In the genomic region with DNA sequence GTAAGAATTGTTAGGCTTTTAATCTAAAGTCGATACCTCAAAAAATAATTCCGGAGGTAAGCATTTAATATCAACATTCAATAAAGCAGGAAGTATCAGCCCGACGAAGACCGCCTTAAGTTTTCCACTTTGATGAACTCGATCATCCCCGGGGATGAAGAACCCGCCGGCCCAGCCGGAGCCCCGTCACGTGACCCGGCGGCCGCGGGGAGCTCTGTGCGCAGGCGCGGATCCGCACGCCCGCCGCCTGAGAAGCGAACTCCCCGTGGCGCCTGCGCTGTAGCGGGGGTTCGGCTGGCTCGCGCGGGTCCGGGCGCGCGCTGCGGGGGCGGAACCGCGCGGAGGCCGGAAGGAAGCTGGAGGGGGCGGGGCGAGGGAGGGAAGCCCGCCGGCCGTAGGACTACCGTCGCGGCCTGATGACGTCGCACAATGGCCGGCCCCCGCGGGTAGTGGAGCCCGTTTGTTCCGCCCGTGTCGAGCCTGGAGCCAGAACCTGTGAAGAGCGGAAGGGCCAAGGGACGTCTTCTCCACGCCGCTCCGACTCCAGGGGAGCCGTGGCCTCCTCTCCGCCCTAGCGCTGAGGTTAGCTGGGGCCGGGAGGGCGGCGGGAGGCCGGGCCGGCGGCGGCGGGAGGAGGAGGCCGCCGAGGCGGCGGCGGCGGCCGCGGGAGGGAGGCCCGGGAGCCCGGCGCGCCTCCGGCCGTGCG, we compare ENCODE assay signal across 1 cellular context.
TF ChIP-seq lines count a peak whose summit lies in the region.

A gene (plus strand): TSS at position 419 of the 706 bp plus-strand sequence. CDS start 6,721 bp downstream, outside the sequence.

TF ChIP-seq in HepG2, 621 proteins besides CTCF, POLR2A, EP300 and RAD21 (continued from another document and continues in another):
- TF ChIP-seq, protein P1, sequence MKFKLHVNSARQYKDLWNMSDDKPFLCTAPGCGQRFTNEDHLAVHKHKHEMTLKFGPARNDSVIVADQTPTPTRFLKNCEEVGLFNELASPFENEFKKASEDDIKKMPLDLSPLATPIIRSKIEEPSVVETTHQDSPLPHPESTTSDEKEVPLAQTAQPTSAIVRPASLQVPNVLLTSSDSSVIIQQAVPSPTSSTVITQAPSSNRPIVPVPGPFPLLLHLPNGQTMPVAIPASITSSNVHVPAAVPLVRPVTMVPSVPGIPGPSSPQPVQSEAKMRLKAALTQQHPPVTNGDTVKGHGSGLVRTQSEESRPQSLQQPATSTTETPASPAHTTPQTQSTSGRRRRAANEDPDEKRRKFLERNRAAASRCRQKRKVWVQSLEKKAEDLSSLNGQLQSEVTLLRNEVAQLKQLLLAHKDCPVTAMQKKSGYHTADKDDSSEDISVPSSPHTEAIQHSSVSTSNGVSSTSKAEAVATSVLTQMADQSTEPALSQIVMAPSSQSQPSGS (CRISPR knock-in tag; IDR thresholded peaks at IDR 0.05) = peak; percentile 67; the same call in 1 of the 2 replicates
- TF ChIP-seq, protein P2, sequence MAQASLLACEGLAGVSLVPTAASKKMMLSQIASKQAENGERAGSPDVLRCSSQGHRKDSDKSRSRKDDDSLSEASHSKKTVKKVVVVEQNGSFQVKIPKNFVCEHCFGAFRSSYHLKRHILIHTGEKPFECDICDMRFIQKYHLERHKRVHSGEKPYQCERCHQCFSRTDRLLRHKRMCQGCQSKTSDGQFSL (CRISPR knock-in tag; IDR thresholded peaks at IDR 0.05) = peak; percentile 58; the same call in 1 of the 2 replicates
- TF ChIP-seq ZNF350 (CRISPR knock-in tag; IDR thresholded peaks at IDR 0.05; ENCODE audit: borderline replicate concordance, low read depth) (no peak), FOXK1 (CRISPR knock-in tag; IDR thresholded peaks at IDR 0.05; ENCODE audit: borderline replicate concordance, low read depth) (peak; percentile 93; the same call in 1 of the 2 replicates), CCAR2 (optimal IDR thresholded peaks at IDR 0.05; ENCODE audit: low read depth, low read length) (no peak), EEA1 (CRISPR knock-in tag; IDR thresholded peaks at IDR 0.05; ENCODE audit: borderline replicate concordance) (no peak; the same call in 1 of the 2 replicates), ZNF30 (CRISPR knock-in tag; IDR thresholded peaks at IDR 0.05) (no peak), ONECUT2 (CRISPR knock-in tag; IDR thresholded peaks at IDR 0.05) (no peak), CHCHD3 (CRISPR knock-in tag; IDR thresholded peaks at IDR 0.05) (no peak), SETDB1 (CRISPR knock-in tag; IDR thresholded peaks at IDR 0.05; ENCODE audit: borderline replicate concordance) (no peak), TAF15 (IDR thresholded peaks at IDR 0.05; ENCODE audit: low read depth, low read length, poor library complexity, severe bottlenecking) (peak; percentile 73), NFRKB (IDR thresholded peaks at IDR 0.05) (no peak), TBX3 (IDR thresholded peaks at IDR 0.05; ENCODE audit: borderline replicate concordance) (no peak), ZNF33B (CRISPR knock-in tag; IDR thresholded peaks at IDR 0.05) (no peak; the same call in 1 of the 2 replicates), EED (CRISPR knock-in tag; IDR thresholded peaks at IDR 0.05) (0 out of 2 replicates have a peak, but pooled peaks have one; percentile 16), MTA1 (CRISPR knock-in tag; IDR thresholded peaks at IDR 0.05; ENCODE audit: borderline replicate concordance) (no peak), ZNF382 (CRISPR knock-in tag; IDR thresholded peaks at IDR 0.05; ENCODE audit: borderline replicate concordance) (no peak), MED1 (CRISPR knock-in tag; IDR thresholded peaks at IDR 0.05) (peak; percentile 80), NR2F6 (IDR thresholded peaks at IDR 0.05) (no peak), NR2F6 (CRISPR knock-in tag; IDR thresholded peaks at IDR 0.05) (peak; percentile 25; the same call in 1 of the 2 replicates), SATB2 (CRISPR knock-in tag; IDR thresholded peaks at IDR 0.05) (no peak), ZNF782 (CRISPR knock-in tag; IDR thresholded peaks at IDR 0.05; ENCODE audit: borderline replicate concordance) (no peak)
- TF ChIP-seq, protein P3, sequence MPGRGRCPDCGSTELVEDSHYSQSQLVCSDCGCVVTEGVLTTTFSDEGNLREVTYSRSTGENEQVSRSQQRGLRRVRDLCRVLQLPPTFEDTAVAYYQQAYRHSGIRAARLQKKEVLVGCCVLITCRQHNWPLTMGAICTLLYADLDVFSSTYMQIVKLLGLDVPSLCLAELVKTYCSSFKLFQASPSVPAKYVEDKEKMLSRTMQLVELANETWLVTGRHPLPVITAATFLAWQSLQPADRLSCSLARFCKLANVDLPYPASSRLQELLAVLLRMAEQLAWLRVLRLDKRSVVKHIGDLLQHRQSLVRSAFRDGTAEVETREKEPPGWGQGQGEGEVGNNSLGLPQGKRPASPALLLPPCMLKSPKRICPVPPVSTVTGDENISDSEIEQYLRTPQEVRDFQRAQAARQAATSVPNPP (CRISPR knock-in tag; IDR thresholded peaks at IDR 0.05) = no peak
- TF ChIP-seq, protein P4, sequence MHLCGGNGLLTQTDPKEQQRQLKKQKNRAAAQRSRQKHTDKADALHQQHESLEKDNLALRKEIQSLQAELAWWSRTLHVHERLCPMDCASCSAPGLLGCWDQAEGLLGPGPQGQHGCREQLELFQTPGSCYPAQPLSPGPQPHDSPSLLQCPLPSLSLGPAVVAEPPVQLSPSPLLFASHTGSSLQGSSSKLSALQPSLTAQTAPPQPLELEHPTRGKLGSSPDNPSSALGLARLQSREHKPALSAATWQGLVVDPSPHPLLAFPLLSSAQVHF (CRISPR knock-in tag; IDR thresholded peaks at IDR 0.05) = no peak
- TF ChIP-seq, protein P5, sequence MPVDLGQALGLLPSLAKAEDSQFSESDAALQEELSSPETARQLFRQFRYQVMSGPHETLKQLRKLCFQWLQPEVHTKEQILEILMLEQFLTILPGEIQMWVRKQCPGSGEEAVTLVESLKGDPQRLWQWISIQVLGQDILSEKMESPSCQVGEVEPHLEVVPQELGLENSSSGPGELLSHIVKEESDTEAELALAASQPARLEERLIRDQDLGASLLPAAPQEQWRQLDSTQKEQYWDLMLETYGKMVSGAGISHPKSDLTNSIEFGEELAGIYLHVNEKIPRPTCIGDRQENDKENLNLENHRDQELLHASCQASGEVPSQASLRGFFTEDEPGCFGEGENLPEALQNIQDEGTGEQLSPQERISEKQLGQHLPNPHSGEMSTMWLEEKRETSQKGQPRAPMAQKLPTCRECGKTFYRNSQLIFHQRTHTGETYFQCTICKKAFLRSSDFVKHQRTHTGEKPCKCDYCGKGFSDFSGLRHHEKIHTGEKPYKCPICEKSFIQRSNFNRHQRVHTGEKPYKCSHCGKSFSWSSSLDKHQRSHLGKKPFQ (CRISPR knock-in tag; IDR thresholded peaks at IDR 0.05; ENCODE audit: insufficient replicate concordance) = no peak
- TF ChIP-seq, protein P6, sequence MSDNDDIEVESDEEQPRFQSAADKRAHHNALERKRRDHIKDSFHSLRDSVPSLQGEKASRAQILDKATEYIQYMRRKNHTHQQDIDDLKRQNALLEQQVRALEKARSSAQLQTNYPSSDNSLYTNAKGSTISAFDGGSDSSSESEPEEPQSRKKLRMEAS (IDR thresholded peaks at IDR 0.05) = peak; percentile 75
- TF ChIP-seq, protein P7, sequence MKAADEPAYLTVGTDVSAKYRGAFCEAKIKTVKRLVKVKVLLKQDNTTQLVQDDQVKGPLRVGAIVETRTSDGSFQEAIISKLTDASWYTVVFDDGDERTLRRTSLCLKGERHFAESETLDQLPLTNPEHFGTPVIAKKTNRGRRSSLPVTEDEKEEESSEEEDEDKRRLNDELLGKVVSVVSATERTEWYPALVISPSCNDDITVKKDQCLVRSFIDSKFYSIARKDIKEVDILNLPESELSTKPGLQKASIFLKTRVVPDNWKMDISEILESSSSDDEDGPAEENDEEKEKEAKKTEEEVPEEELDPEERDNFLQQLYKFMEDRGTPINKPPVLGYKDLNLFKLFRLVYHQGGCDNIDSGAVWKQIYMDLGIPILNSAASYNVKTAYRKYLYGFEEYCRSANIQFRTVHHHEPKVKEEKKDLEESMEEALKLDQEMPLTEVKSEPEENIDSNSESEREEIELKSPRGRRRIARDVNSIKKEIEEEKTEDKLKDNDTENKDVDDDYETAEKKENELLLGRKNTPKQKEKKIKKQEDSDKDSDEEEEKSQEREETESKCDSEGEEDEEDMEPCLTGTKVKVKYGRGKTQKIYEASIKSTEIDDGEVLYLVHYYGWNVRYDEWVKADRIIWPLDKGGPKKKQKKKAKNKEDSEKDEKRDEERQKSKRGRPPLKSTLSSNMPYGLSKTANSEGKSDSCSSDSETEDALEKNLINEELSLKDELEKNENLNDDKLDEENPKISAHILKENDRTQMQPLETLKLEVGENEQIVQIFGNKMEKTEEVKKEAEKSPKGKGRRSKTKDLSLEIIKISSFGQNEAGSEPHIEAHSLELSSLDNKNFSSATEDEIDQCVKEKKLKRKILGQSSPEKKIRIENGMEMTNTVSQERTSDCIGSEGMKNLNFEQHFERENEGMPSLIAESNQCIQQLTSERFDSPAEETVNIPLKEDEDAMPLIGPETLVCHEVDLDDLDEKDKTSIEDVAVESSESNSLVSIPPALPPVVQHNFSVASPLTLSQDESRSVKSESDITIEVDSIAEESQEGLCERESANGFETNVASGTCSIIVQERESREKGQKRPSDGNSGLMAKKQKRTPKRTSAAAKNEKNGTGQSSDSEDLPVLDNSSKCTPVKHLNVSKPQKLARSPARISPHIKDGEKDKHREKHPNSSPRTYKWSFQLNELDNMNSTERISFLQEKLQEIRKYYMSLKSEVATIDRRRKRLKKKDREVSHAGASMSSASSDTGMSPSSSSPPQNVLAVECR (CRISPR knock-in tag; IDR thresholded peaks at IDR 0.05; ENCODE audit: borderline replicate concordance) = peak; percentile 96
- TF ChIP-seq, protein P8, sequence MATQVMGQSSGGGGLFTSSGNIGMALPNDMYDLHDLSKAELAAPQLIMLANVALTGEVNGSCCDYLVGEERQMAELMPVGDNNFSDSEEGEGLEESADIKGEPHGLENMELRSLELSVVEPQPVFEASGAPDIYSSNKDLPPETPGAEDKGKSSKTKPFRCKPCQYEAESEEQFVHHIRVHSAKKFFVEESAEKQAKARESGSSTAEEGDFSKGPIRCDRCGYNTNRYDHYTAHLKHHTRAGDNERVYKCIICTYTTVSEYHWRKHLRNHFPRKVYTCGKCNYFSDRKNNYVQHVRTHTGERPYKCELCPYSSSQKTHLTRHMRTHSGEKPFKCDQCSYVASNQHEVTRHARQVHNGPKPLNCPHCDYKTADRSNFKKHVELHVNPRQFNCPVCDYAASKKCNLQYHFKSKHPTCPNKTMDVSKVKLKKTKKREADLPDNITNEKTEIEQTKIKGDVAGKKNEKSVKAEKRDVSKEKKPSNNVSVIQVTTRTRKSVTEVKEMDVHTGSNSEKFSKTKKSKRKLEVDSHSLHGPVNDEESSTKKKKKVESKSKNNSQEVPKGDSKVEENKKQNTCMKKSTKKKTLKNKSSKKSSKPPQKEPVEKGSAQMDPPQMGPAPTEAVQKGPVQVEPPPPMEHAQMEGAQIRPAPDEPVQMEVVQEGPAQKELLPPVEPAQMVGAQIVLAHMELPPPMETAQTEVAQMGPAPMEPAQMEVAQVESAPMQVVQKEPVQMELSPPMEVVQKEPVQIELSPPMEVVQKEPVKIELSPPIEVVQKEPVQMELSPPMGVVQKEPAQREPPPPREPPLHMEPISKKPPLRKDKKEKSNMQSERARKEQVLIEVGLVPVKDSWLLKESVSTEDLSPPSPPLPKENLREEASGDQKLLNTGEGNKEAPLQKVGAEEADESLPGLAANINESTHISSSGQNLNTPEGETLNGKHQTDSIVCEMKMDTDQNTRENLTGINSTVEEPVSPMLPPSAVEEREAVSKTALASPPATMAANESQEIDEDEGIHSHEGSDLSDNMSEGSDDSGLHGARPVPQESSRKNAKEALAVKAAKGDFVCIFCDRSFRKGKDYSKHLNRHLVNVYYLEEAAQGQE (IDR thresholded peaks at IDR 0.05; ENCODE audit: borderline replicate concordance in 1 of 2, low read depth in 1 of 2, low read length in 2 of 2) = no peak
- TF ChIP-seq, protein P9, sequence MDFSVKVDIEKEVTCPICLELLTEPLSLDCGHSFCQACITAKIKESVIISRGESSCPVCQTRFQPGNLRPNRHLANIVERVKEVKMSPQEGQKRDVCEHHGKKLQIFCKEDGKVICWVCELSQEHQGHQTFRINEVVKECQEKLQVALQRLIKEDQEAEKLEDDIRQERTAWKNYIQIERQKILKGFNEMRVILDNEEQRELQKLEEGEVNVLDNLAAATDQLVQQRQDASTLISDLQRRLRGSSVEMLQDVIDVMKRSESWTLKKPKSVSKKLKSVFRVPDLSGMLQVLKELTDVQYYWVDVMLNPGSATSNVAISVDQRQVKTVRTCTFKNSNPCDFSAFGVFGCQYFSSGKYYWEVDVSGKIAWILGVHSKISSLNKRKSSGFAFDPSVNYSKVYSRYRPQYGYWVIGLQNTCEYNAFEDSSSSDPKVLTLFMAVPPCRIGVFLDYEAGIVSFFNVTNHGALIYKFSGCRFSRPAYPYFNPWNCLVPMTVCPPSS (IDR thresholded peaks at IDR 0.05) = no peak
- TF ChIP-seq, protein P10, sequence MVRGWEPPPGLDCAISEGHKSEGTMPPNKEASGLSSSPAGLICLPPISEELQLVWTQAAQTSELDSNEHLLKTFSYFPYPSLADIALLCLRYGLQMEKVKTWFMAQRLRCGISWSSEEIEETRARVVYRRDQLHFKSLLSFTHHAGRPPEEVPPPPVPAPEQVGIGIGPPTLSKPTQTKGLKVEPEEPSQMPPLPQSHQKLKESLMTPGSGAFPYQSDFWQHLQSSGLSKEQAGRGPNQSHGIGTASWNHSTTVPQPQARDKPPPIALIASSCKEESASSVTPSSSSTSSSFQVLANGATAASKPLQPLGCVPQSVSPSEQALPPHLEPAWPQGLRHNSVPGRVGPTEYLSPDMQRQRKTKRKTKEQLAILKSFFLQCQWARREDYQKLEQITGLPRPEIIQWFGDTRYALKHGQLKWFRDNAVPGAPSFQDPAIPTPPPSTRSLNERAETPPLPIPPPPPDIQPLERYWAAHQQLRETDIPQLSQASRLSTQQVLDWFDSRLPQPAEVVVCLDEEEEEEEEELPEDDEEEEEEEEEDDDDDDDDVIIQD (CRISPR knock-in tag; IDR thresholded peaks at IDR 0.05; ENCODE audit: low read depth) = 0 out of 2 replicates have a peak, but pooled peaks have one; percentile 27
- TF ChIP-seq, protein P11, sequence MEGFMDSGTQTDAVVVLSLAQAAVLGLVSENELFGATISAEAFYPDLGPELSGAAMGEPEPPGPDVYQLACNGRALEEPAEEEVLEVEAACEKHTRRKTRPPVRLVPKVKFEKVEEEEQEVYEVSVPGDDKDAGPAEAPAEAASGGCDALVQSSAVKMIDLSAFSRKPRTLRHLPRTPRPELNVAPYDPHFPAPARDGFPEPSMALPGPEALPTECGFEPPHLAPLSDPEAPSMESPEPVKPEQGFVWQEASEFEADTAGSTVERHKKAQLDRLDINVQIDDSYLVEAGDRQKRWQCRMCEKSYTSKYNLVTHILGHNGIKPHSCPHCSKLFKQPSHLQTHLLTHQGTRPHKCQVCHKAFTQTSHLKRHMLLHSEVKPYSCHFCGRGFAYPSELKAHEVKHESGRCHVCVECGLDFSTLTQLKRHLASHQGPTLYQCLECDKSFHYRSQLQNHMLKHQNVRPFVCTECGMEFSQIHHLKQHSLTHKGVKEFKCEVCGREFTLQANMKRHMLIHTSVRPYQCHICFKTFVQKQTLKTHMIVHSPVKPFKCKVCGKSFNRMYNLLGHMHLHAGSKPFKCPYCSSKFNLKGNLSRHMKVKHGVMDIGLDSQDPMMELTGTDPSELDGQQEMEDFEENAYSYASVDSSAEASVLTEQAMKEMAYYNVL (CRISPR knock-in tag; IDR thresholded peaks at IDR 0.05; ENCODE audit: borderline replicate concordance) = peak; percentile 31; the same call in 1 of the 2 replicates
- TF ChIP-seq, protein P12, sequence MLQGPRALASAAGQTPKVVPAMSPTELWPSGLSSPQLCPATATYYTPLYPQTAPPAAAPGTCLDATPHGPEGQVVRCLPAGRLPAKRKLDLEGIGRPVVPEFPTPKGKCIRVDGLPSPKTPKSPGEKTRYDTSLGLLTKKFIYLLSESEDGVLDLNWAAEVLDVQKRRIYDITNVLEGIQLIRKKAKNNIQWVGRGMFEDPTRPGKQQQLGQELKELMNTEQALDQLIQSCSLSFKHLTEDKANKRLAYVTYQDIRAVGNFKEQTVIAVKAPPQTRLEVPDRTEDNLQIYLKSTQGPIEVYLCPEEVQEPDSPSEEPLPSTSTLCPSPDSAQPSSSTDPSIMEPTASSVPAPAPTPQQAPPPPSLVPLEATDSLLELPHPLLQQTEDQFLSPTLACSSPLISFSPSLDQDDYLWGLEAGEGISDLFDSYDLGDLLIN (CRISPR knock-in tag; IDR thresholded peaks at IDR 0.05; ENCODE audit: borderline replicate concordance) = 0 out of 2 replicates have a peak, but pooled peaks have one; percentile 76
